ENCODE assay signal across 15 cellular contexts in the genomic region with DNA sequence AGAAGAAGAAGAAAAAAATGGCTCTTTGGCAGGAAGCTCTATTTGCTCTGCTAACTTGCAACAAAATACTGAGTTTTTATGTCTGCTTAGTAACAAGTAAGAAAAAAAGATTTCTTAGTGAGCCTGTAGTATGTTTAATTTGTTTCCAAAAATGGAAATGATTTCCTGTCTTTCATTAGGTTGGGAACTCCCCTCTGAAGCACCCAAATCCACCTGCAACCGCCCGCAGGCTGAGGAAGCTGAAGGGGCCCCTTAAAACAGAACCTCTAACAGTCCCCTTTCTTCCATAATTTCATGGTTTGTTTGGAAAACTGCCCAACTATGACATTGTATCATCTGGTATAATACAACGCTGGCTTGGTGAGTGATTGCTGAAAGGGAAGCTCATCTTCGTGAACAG.
DNase-seq lines count a peak whose midpoint lies in the region; ATAC-seq and TF ChIP-seq lines count a peak whose summit lies in the region.
"Had no signal": no experiment of that assay in that cellular context is flagged by ENCODE, and none has a peak within 500 bp of the region (broad histone marks: within the 10 kb centered on the region; RNA-seq: fewer than 3 reads in every experiment).

No MANE protein-coding gene starts in this region.

- no peaks in the 10 kb centered on the region for H3K27me3 ChIP-seq in endodermal cell (ENCODE audit: control insufficient read depth, insufficient read depth, low read length, poor library complexity, severe bottlenecking)

- WGBS in endodermal cell (ENCODE audit: insufficient coverage in 1 of 2, insufficient read length in 1 of 2), 2 experiments: 76 to 86% methylated on average over 2 to 4 of the region's 4 CpGs

- no peaks in the 10 kb centered on the region for H3K36me3 Mint-ChIP-seq in activated T-cell treated with anti-CD3 and anti-CD28 coated beads, Interleukin-2, amount 50 U/mL, for 24 hours (ENCODE audit: low read depth)
- peaks cover 0 to 4% of the 10 kb centered on the region in 2 donors for H3K36me3 Mint-ChIP-seq in activated T-cell treated with anti-CD3 and anti-CD28 coated beads, Interleukin-2, amount 50 U/mL, for 72 hours (ENCODE audit: insufficient read depth in 2 of 2)
- H3K36me3 Mint-ChIP-seq in endodermal cell (ENCODE audit: low read depth): no peaks in the 10 kb centered on the region
- H3K36me3 Mint-ChIP-seq: CD4-positive, alpha-beta memory T cell had no signal

- H3K4me1 Mint-ChIP-seq in activated T-cell treated with anti-CD3 and anti-CD28 coated beads, Interleukin-2, amount 50 U/mL, for 24 hours (ENCODE audit: low read depth): peaks cover 38% of the 10 kb centered on the region
- H3K4me1 Mint-ChIP-seq in activated T-cell treated with anti-CD3 and anti-CD28 coated beads, Interleukin-2, amount 50 U/mL, for 72 hours (ENCODE audit: low read depth): peaks cover 48% of the 10 kb centered on the region
- H3K4me1 Mint-ChIP-seq in endodermal cell: peaks cover 8% of the 10 kb centered on the region

- H3K27ac ChIP-seq in endodermal cell (ENCODE audit: low read depth, low read length): peak overlapping the region; percentile 40
- H3K27ac ChIP-seq: heart right ventricle, lower lobe of right lung had no signal

- H3K27me3 Mint-ChIP-seq in activated T-cell treated with anti-CD3 and anti-CD28 coated beads, Interleukin-2, amount 50 U/mL, for 24 hours: peaks cover 18% of the 10 kb centered on the region
- peaks cover 6% of the 10 kb centered on the region for H3K27me3 Mint-ChIP-seq in activated T-cell treated with anti-CD3 and anti-CD28 coated beads, Interleukin-2, amount 50 U/mL, for 72 hours (ENCODE audit: low read depth)
- no peaks in the 10 kb centered on the region for H3K27me3 Mint-ChIP-seq in endodermal cell (ENCODE audit: insufficient read depth)

- no peak overlapping the region for H3K4me3 ChIP-seq in endodermal cell (ENCODE audit: low read length)
- H3K4me3 ChIP-seq: heart right ventricle, lower lobe of right lung, smooth muscle cell had no signal

- no peaks in the 10 kb centered on the region for H3K4me1 ChIP-seq in endodermal cell (ENCODE audit: control insufficient read depth, insufficient read depth, low read length)
- H3K4me1 ChIP-seq: lower lobe of right lung had no signal

- DNase-seq in activated T-cell treated with anti-CD3 and anti-CD28 coated beads, Interleukin-2, amount 50 U/mL, for 24 hours: no peak
- DNase-seq in activated T-cell treated with anti-CD3 and anti-CD28 coated beads, Interleukin-2, amount 50 U/mL, for 72 hours: no peak
- DNase-seq in NAMALWA (ENCODE audit: low spot score) (peak; percentile 35), endodermal cell (no peak), NCI-H2227 (lab: John Stamatoyannopoulos, UW; ENCODE audit: unreplicated experiment) (no peak), NCI-H1105 (lab: John Stamatoyannopoulos, UW) (no peak), cerebellum (ENCODE audit: low spot score) (no peak)
- peak; percentile 39 for DNase-seq in stimulated activated naive CD8-positive, alpha-beta T cell treated with anti-CD3 and anti-CD28 coated beads, Interleukin-15, Interleukin-2, amounts not matched to agents 100 U/mL and 50 U/mL, for 24 hours
- DNase-seq: activated gamma-delta T cell; aorta; CD4-positive, alpha-beta memory T cell; heart right ventricle; lower lobe of right lung; NCI-H187 had no signal

- no peak overlapping the region for H3K27ac Mint-ChIP-seq in activated T-cell treated with anti-CD3 and anti-CD28 coated beads, Interleukin-2, amount 50 U/mL, for 24 hours
- no peak overlapping the region for H3K27ac Mint-ChIP-seq in activated T-cell treated with anti-CD3 and anti-CD28 coated beads, Interleukin-2, amount 50 U/mL, for 72 hours
- no peak overlapping the region for H3K27ac Mint-ChIP-seq in endodermal cell

- H3K36me3 ChIP-seq in endodermal cell (ENCODE audit: control insufficient read depth, insufficient read depth, low read length): no peaks in the 10 kb centered on the region
- H3K36me3 ChIP-seq: heart right ventricle, lower lobe of right lung had no signal

- H3K9ac ChIP-seq in endodermal cell (ENCODE audit: extremely low read depth, low read length, poor library complexity, severe bottlenecking): no peak overlapping the region

- no peak for TF ChIP-seq CTCF in endodermal cell (conservative IDR thresholded peaks at IDR 0.05)

- ATAC-seq in activated T-cell treated with anti-CD3 and anti-CD28 coated beads, Interleukin-2, amount 50 U/mL, for 72 hours (replicated peaks in 1 of 2): no peak
- ATAC-seq in stimulated activated naive CD8-positive, alpha-beta T cell treated with anti-CD3 and anti-CD28 coated beads, Interleukin-15, Interleukin-2, amounts not matched to agents 100 U/mL and 50 U/mL, for 24 hours: no peak
- ATAC-seq: heart right ventricle, lower lobe of right lung had no signal

- no peaks in the 10 kb centered on the region for H3K9me3 ChIP-seq in endodermal cell (ENCODE audit: control insufficient read depth, low read length)
- H3K9me3 ChIP-seq: heart right ventricle, lower lobe of right lung had no signal

- H3K4me3 Mint-ChIP-seq in activated T-cell treated with anti-CD3 and anti-CD28 coated beads, Interleukin-2, amount 50 U/mL, for 24 hours: peak overlapping the region; percentile 14
- H3K4me3 Mint-ChIP-seq in activated T-cell treated with anti-CD3 and anti-CD28 coated beads, Interleukin-2, amount 50 U/mL, for 72 hours: peak overlapping the region in 1 of 2 donors; percentile 66
- no peak overlapping the region for H3K4me3 Mint-ChIP-seq in endodermal cell

- H3K9me3 Mint-ChIP-seq in activated T-cell treated with anti-CD3 and anti-CD28 coated beads, Interleukin-2, amount 50 U/mL, for 24 hours: no peaks in the 10 kb centered on the region
- no peaks in the 10 kb centered on the region for H3K9me3 Mint-ChIP-seq in activated T-cell treated with anti-CD3 and anti-CD28 coated beads, Interleukin-2, amount 50 U/mL, for 72 hours
- H3K9me3 Mint-ChIP-seq in endodermal cell: peaks cover 11% of the 10 kb centered on the region

Comparison
In these comparisons a context has a peak if more than half of its experiments do, and no peak if none do; other contexts are left out.
1. DNase-seq: peak in NAMALWA (single experiment) and stimulated activated naive CD8-positive, alpha-beta T cell treated with anti-CD3 and anti-CD28 coated beads, Interleukin-15, Interleukin-2, amounts not matched to agents 100 U/mL and 50 U/mL, for 24 hours (single experiment); none in activated T-cell treated with anti-CD3 and anti-CD28 coated beads, Interleukin-2, amount 50 U/mL, for 24 hours (single experiment), activated T-cell treated with anti-CD3 and anti-CD28 coated beads, Interleukin-2, amount 50 U/mL, for 72 hours (0 of 2), endodermal cell (single experiment), NCI-H2227 (single experiment), NCI-H1105 (single experiment) and cerebellum (single experiment).